In genomic region chr2:64652231-64653173, GRCh38 we compare ENCODE assay signal across 8 cellular contexts. TPM values are rescaled to one million over a fixed set of nuclear protein-coding genes. Genes with fewer than 3 reads are reported as not detected.
A peak's percentile ranks its signal among the peaks of the same experiment; 100 is the strongest.
DNase-seq lines count a peak whose midpoint lies in the region; ATAC-seq and TF ChIP-seq lines count a peak whose summit lies in the region.

No MANE protein-coding gene starts in this region.

- H3K27ac Mint-ChIP-seq in activated CD8-positive, alpha-beta T cell treated with anti-CD3 and anti-CD28 coated beads, Interleukin-2, amount 10 ng/mL, durations not matched to agents 7 days and 5 days, result peak overlapping the region; percentile 90

- H3K4me2 ChIP-seq in parathyroid adenoma (ENCODE audit: low read length), result peak overlapping the region; percentile 82

- peaks cover 63% of the 10 kb centered on the region for H3K4me1 Mint-ChIP-seq in activated CD8-positive, alpha-beta T cell treated with anti-CD3 and anti-CD28 coated beads, Interleukin-2, amount 10 ng/mL, durations not matched to agents 7 days and 5 days (ENCODE audit: low read depth)

- H3K9ac ChIP-seq in parathyroid adenoma, result no peak overlapping the region

- peaks cover 6% of the 10 kb centered on the region for H3K36me3 Mint-ChIP-seq in activated CD8-positive, alpha-beta T cell treated with anti-CD3 and anti-CD28 coated beads, Interleukin-2, amount 10 ng/mL, durations not matched to agents 7 days and 5 days (ENCODE audit: low read depth)

- POLR2A ChIA-PET in activated CD8-positive, alpha-beta T cell treated with anti-CD3 and anti-CD28 coated beads, Interleukin-2, amount 10 ng/mL, durations not matched to agents 7 days and 5 days (lab: Charles Lee), result interaction anchor here (0.7 to 9.1 kb wide), 26 partner anchors 9 to 212 kb away, joined by 3 to 144 read pairs (median 6); partner anchors contain the start of gene AFTPH

- H3K27me3 ChIP-seq in parathyroid adenoma (ENCODE audit: control insufficient read depth, insufficient read depth, low read length), result no peaks in the 10 kb centered on the region

- peak overlapping the region; percentile 89 for H3K4me3 ChIP-seq in parathyroid adenoma (ENCODE audit: low read depth, low read length)

- TF ChIP-seq CTCF in parathyroid adenoma (IDR thresholded peaks at IDR 0.05), result no peak

- no peaks in the 10 kb centered on the region for H3K9me3 Mint-ChIP-seq in activated CD8-positive, alpha-beta T cell treated with anti-CD3 and anti-CD28 coated beads, Interleukin-2, amount 10 ng/mL, durations not matched to agents 7 days and 5 days (ENCODE audit: insufficient read depth)

- H3K9me3 ChIP-seq in parathyroid adenoma (ENCODE audit: control insufficient read depth, low read length), result no peaks in the 10 kb centered on the region

- no peaks in the 10 kb centered on the region for H3K27me3 Mint-ChIP-seq in activated CD8-positive, alpha-beta T cell treated with anti-CD3 and anti-CD28 coated beads, Interleukin-2, amount 10 ng/mL, durations not matched to agents 7 days and 5 days (ENCODE audit: low read depth)

- peak overlapping the region; percentile 85 for H3K4me3 Mint-ChIP-seq in activated CD8-positive, alpha-beta T cell treated with anti-CD3 and anti-CD28 coated beads, Interleukin-2, amount 10 ng/mL, durations not matched to agents 7 days and 5 days

- peaks cover 4% of the 10 kb centered on the region for H3K79me2 ChIP-seq in parathyroid adenoma

- ATAC-seq in activated CD8-positive, alpha-beta T cell treated with anti-CD3 and anti-CD28 coated beads, Interleukin-2, amount 10 ng/mL, durations not matched to agents 7 days and 5 days, result no peak
- no peak for ATAC-seq in HG02981 (IDR thresholded peaks at IDR 0.05; ENCODE audit: unreplicated experiment)

- DNase-seq in DMS79 treated with DMSO at 0.1 percent for 48 hours (lab: John Stamatoyannopoulos, UW) (peak; percentile 31), DMS79 (lab: John Stamatoyannopoulos, UW) (no peak), NCI-H1417 (lab: John Stamatoyannopoulos, UW) (peak; percentile 50 to 73 (median 51)), glomerular visceral epithelial cell (ENCODE audit: extremely low spot score) (peak; percentile 68), DMS153 treated with DMSO at 0.1 percent for 48 hours (lab: John Stamatoyannopoulos, UW; ENCODE audit: unreplicated experiment) (no peak)
- peak; percentile 45 for DNase-seq in activated CD8-positive, alpha-beta T cell treated with anti-CD3 and anti-CD28 coated beads, Interleukin-2, amount 10 ng/mL, durations not matched to agents 7 days and 5 days

- no peaks in the 10 kb centered on the region for H3K36me3 ChIP-seq in parathyroid adenoma (ENCODE audit: control insufficient read depth, insufficient read depth, low read length)

- peak overlapping the region; percentile 99 for H3K27ac ChIP-seq in parathyroid adenoma

- peaks cover 38% of the 10 kb centered on the region for H3K4me1 ChIP-seq in parathyroid adenoma

- CTCF ChIA-PET in activated CD8-positive, alpha-beta T cell treated with anti-CD3 and anti-CD28 coated beads, Interleukin-2, amount 10 ng/mL, durations not matched to agents 7 days and 5 days (lab: Charles Lee), result interaction anchor here (1.0 to 14.9 kb wide), 22 partner anchors 8 to 220 kb away, joined by 3 to 276 read pairs (median 5); partner anchors contain the start of gene AFTPH

- H2AFZ ChIP-seq in parathyroid adenoma, result peak overlapping the region; percentile 100

RNA-seq across cellular contexts. Expression of gene SERTAD2, which starts 1.2 kb away (rescaled TPM):
- 10 to 100 TPM; 21.4 to 21.8 TPM for total RNA-seq in activated CD8-positive, alpha-beta T cell treated with anti-CD3 and anti-CD28 coated beads, Interleukin-2, amount 10 ng/mL, durations not matched to agents 7 days and 5 days

Comparison
In these comparisons a context has a peak if more than half of its experiments do, and no peak if none do; other contexts are left out.
1. DNase-seq: peak in DMS79 treated with DMSO at 0.1 percent for 48 hours (single experiment), NCI-H1417 (3 of 3), activated CD8-positive, alpha-beta T cell treated with anti-CD3 and anti-CD28 coated beads, Interleukin-2, amount 10 ng/mL, durations not matched to agents 7 days and 5 days (single experiment) and glomerular visceral epithelial cell (single experiment); none in DMS79 (single experiment) and DMS153 treated with DMSO at 0.1 percent for 48 hours (single experiment).